In the genomic region with DNA sequence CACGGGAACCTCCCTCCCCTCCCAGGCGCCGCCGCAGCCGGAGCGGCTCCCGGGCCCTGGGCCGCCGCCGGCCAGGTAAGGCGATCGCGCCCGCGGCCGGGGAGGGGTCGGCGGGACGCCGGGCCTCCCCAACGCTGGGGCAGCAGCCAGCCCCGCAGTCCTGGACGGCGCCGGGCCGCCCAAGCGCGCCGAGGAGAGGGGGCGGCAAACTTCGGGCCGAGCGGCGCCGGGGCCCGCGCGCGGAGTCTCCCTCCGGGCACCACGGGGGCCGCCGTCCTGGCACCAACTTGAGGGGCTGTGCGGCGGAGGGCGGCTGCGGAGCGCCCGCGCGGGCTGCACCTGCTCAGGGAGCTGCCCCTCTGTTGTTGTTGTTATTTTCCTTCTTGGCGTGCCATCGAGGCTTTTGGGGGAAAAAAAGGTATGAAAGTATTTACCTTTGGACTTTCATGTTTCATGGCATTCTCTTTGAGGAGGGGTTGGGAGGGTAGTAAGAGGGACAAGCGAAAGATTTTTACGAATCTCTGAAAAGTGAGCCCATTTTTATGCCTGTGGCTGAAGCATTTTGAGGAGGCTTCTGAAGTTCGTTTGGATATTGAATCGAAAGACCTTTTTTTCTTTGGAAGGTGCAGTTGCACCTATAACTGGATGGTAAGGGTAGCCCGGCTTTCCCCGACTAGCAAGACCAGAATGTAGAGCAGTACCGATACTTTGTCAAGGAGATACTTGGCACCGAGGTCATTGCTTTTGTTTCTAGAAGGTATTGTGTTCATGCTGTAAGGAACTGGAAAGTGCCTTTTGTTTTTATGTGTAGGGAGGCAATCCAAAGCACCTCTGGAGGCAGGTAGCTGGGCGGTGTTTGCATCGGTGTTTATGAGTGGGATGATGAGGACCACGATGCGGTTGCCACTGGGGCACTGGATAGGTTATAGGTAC, we compare ENCODE assay signal across 8 cellular contexts. TPM values are rescaled to one million over a fixed set of nuclear protein-coding genes. Genes with fewer than 3 reads are reported as not detected.
A peak's percentile ranks its signal among the peaks of the same experiment; 100 is the strongest.
DNase-seq lines count a peak whose midpoint lies in the region; ATAC-seq, FAIRE-seq and TF ChIP-seq lines count a peak whose summit lies in the region.

A gene with protein sequence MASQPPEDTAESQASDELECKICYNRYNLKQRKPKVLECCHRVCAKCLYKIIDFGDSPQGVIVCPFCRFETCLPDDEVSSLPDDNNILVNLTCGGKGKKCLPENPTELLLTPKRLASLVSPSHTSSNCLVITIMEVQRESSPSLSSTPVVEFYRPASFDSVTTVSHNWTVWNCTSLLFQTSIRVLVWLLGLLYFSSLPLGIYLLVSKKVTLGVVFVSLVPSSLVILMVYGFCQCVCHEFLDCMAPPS (plus strand): TSS at position 4 of the 933 bp plus-strand sequence. CDS start 52,168 bp downstream, outside the sequence.

- H3K9me3 ChIP-seq in A549 = no peaks in the 10 kb centered on the region
- no peaks in the 10 kb centered on the region for H3K9me3 ChIP-seq in HepG2 (ENCODE audit: low read length)
- H3K9me3 ChIP-seq in testis = no peaks in the 10 kb centered on the region

- H3K27ac Mint-ChIP-seq in central memory CD8-positive, alpha-beta T cell (ENCODE audit: low read depth) = no peak within 1 kb of the TSS

- H3K27me3 Mint-ChIP-seq in central memory CD8-positive, alpha-beta T cell = peaks cover 78% of the 10 kb centered on the region

- H3K4me1 ChIP-seq in A549 = 0 out of 3 replicates have a peak, but pooled peaks cover 6% of the 10 kb centered on the region
- peaks cover 14% of the 10 kb centered on the region for H3K4me1 ChIP-seq in HepG2 (ENCODE audit: insufficient read depth, low read length)
- peaks cover 6% of the 10 kb centered on the region for H3K4me1 ChIP-seq in testis

- DNase-seq in A549 (ENCODE audit: low read depth in 1 of 2, low spot score in 1 of 2) (no peak), GM12865 (ENCODE audit: low read depth) (no peak), RPMI7951 (ENCODE audit: low read depth) (no peak), HepG2 (ENCODE audit: low spot score) (no peak), testis (no peak), OCI-M2 (lab: John Stamatoyannopoulos, UW; ENCODE audit: unreplicated experiment) (no peak), RCC 7860 (ENCODE audit: low spot score) (no peak)
- no peak for DNase-seq in central memory CD8-positive, alpha-beta T cell (ENCODE audit: low spot score in 2 of 2)

- no peaks in the 10 kb centered on the region for H4K20me1 ChIP-seq in HepG2 (ENCODE audit: insufficient read depth, low read length)

- WGBS in A549 (ENCODE audit: missing lambda C conversion rate) = 24% methylated on average over 14 of the region's 65 CpGs
- 17% methylated on average over 18 of the region's 65 CpGs for WGBS in HepG2 (ENCODE audit: low lambda C conversion rate)
- WGBS in testis, 2 donors = 4 to 9% methylated on average over 21 to 22 of the region's 65 CpGs

- TF ChIP-seq RAD21 in A549 (conservative IDR thresholded peaks at IDR 0.05 in 1 of 2, IDR thresholded peaks at IDR 0.05 in 1 of 2) (no peak), HepG2 (CRISPR knock-in tag; IDR thresholded peaks at IDR 0.05) (no peak)

- H3K4me3 ChIP-seq in A549 (peak within 1 kb of the TSS; percentile 59), GM12865 (ENCODE audit: low read depth, low read length) (peak within 1 kb of the TSS; percentile 8), HepG2 (replicated peaks in 1 of 3; ENCODE audit: insufficient read depth in 1 of 3, low read depth in 2 of 3, low read length in 3 of 3) (peak within 1 kb of the TSS; percentile 13 to 61 (median 24); a peak in 2 of 6 replicates), testis (peak within 1 kb of the TSS; percentile 43 to 57)

- no peak for TF ChIP-seq EP300 in A549 (IDR thresholded peaks at IDR 0.05)
- TF ChIP-seq EP300 in HepG2 (IDR thresholded peaks at IDR 0.05; ENCODE audit: low read depth in 2 of 2, low read length in 2 of 2) = no peak
- TF ChIP-seq EP300 in HepG2 (CRISPR knock-in tag; IDR thresholded peaks at IDR 0.05; ENCODE audit: borderline replicate concordance) = no peak

- H3K79me2 ChIP-seq in HepG2 (ENCODE audit: insufficient read depth, low read length) = no peaks in the 10 kb centered on the region

- no peaks in the 10 kb centered on the region for H3K36me3 ChIP-seq in HepG2 (replicated peaks in 1 of 2; ENCODE audit: control insufficient read depth in 1 of 2, insufficient read depth in 2 of 2, low read length in 2 of 2)
- no peaks in the 10 kb centered on the region for H3K36me3 ChIP-seq in testis (ENCODE audit: low read depth, missing control alignments)

- BruUV-seq in HepG2 (replicated peaks; lab: Mats Ljungman, UMichigan) = no TSS peak

- peaks cover 4 to 48% of the 10 kb centered on the region in 2 experiments for H3K27me3 ChIP-seq in HepG2 (ENCODE audit: control insufficient read depth in 1 of 2, insufficient read depth in 2 of 2, low read length in 2 of 2)
- no peaks in the 10 kb centered on the region for H3K27me3 ChIP-seq in testis

- peak within 1 kb of the TSS; percentile 74 for H3K4me3 Mint-ChIP-seq in central memory CD8-positive, alpha-beta T cell

- TF ChIP-seq POLR2A in A549 (IDR thresholded peaks at IDR 0.05; ENCODE audit: low read length) (no peak), HepG2 (IDR thresholded peaks at IDR 0.05; ENCODE audit: insufficient read depth in 1 of 2, low read depth in 2 of 2, low read length in 2 of 2) (no peak), testis (IDR thresholded peaks at IDR 0.05) (no peak)

- H3K4me2 ChIP-seq in A549 (peak within 1 kb of the TSS; percentile 81), HepG2 (ENCODE audit: low read depth, low read length) (peak within 1 kb of the TSS; percentile 65)

- peaks cover 16% of the 10 kb centered on the region for H3K4me1 Mint-ChIP-seq in central memory CD8-positive, alpha-beta T cell

- in situ Hi-C loops in HepG2 (cut with HindIII; ENCODE audit: extremely low pct_ligation_motif_present, low pct_unique_long_range_greater_than_20kb) = no loop called here

- TF ChIP-seq CTCF in A549 (IDR thresholded peaks at IDR 0.05) (no peak), GM12865 (IDR thresholded peaks at IDR 0.05; ENCODE audit: insufficient read depth, low read depth, low read length, missing control alignments) (no peak), HepG2 (CRISPR knock-in tag; IDR thresholded peaks at IDR 0.05) (no peak), testis (IDR thresholded peaks at IDR 0.05) (no peak)

- FAIRE-seq in A549 (lab: Jason Lieb, UNC) (no peak), HepG2 (lab: Jason Lieb, UNC) (peak; percentile 4), RCC 7860 (lab: Jason Lieb, UNC) (no peak)

- H3K27ac ChIP-seq in A549 = peak within 1 kb of the TSS; percentile 60 to 86
- H3K27ac ChIP-seq in HepG2 (ENCODE audit: extremely low read length, insufficient read depth, low read length) = no peak within 1 kb of the TSS
- peak within 1 kb of the TSS in 1 of 2 donors; percentile 18 for H3K27ac ChIP-seq in testis

- ATAC-seq in A549 (peak in 1 of 2 experiments; percentile 91; a peak in 2 of 6 replicates), HepG2 (peak; percentile 91)
- peak; percentile 74 for ATAC-seq in central memory CD8-positive, alpha-beta T cell (replicated peaks; ENCODE audit: extremely low read depth, poor library complexity, severe bottlenecking)

- H2AFZ ChIP-seq in HepG2 (ENCODE audit: low read length) = no peak within 1 kb of the TSS

- peaks cover 5% of the 10 kb centered on the region for H3K36me3 Mint-ChIP-seq in central memory CD8-positive, alpha-beta T cell (ENCODE audit: insufficient read depth)

- POLR2A ChIA-PET in A549 (lab: Yijun Ruan, JAX) = interaction anchor here (0.8 kb wide), 1 partner anchor 122 kb away, joined by 3 read pairs; no protein-coding TSS in a partner anchor
- POLR2A ChIA-PET in HepG2 (lab: Yijun Ruan, JAX) = no interaction called here

- CTCF ChIA-PET in A549 (lab: Yijun Ruan, JAX) = interaction anchor here (0.7 to 1.7 kb wide), 5 partner anchors 9 to 130 kb away, joined by 3 to 8 read pairs (median 3); no protein-coding TSS in a partner anchor
- CTCF ChIA-PET in HepG2 (lab: Yijun Ruan, JAX; ENCODE audit: low intra/inter-chr PET ratio, low total read pairs) = no interaction called here

- intact Hi-C loops in HepG2 (cut with micrococcal nuclease; ENCODE audit: unreplicated experiment) (loop anchor here (5.0 kb wide), 1 partner anchor 128 kb away; no protein-coding TSS in a partner anchor), testis (cut with DNase I; ENCODE audit: low total_unique reads) (no loop called here)

- H3K9ac ChIP-seq in HepG2 (ENCODE audit: insufficient read depth, low read depth, low read length) = no peak within 1 kb of the TSS

- H3K9me3 Mint-ChIP-seq in central memory CD8-positive, alpha-beta T cell = no peaks in the 10 kb centered on the region

RNA-seq across cellular contexts. Expression of the gene that starts here (rescaled TPM):
- 1.7 and 2.5 TPM in 2 replicates for polyA plus RNA-seq in A549 (2011; rRNA removed)
- polyA plus RNA-seq in A549 (2012; cell fraction: cytosol; rRNA removed) = 0.53 and 1.00 TPM in 2 replicates
- 0.56 and 1.2 TPM in 2 replicates for polyA plus RNA-seq in A549 (2012; cell fraction: nucleus; rRNA removed)
- polyA plus RNA-seq in A549 (2017; fragmentation: RNase III; extraction: RNeasy Plus Mini Kit Qiagen cat#74134 plus additional on column Dnase treatment) = 4.2 to 4.9 TPM (median 4.4 TPM) in 3 replicates
- 1.8 and 2.8 TPM in 2 replicates for polyA minus RNA-seq in A549 (2011; rRNA and poly(A)+ RNA removed)
- 12.7 and 17.0 TPM in 2 replicates for total RNA-seq in RPMI7951 (2014; rRNA removed; shearing (Covaris generic))
- total RNA-seq in HepG2 (2016; rRNA removed; fragmentation: Illumina TruSeq; extraction: Trizol) = not detected in 2 replicates
- not detected in 2 replicates for total RNA-seq in HepG2 (2016; cell fraction: cytosol; rRNA removed; fragmentation: Illumina TruSeq; extraction: Trizol; ENCODE audit: low read depth)
- total RNA-seq in HepG2 (2016; cell fraction: insoluble cytoplasmic fraction; rRNA removed; fragmentation: Illumina TruSeq; extraction: Trizol) = not detected in 2 replicates
- total RNA-seq in HepG2 (2016; cell fraction: membrane; rRNA removed; fragmentation: Illumina TruSeq; extraction: Trizol) = not detected in 2 replicates
- total RNA-seq in HepG2 (2016; cell fraction: nucleus; rRNA removed; fragmentation: Illumina TruSeq; extraction: Trizol) = not detected in 2 replicates
- polyA plus RNA-seq in HepG2 (2011; rRNA removed) = not detected in 2 replicates
- polyA plus RNA-seq in HepG2 (2011; cell fraction: cytosol; rRNA removed) = 0.04 TPM in 1 of 2 replicates, not detected in the other
- not detected in 2 replicates for polyA plus RNA-seq in HepG2 (2011; cell fraction: nucleus; rRNA removed)
- polyA plus RNA-seq in HepG2 (2012) = not detected in 2 replicates
- not detected in 2 replicates for polyA plus RNA-seq in HepG2 (2016; cell fraction: cytosol; fragmentation: Illumina TruSeq; extraction: Trizol; ENCODE audit: low read depth)
- polyA plus RNA-seq in HepG2 (2016; cell fraction: insoluble cytoplasmic fraction; fragmentation: Illumina TruSeq; extraction: Trizol; ENCODE audit: low read depth) = not detected in 2 replicates
- polyA plus RNA-seq in HepG2 (2016; cell fraction: membrane; fragmentation: Illumina TruSeq; extraction: Trizol; ENCODE audit: low read depth) = not detected in 2 replicates
- polyA plus RNA-seq in HepG2 (2016; cell fraction: nucleus; fragmentation: Illumina TruSeq; extraction: Trizol; ENCODE audit: insufficient read depth, low read depth) = not detected in 2 replicates
- 133 TPM in 1 of 2 replicates, not detected in the other for polyA minus RNA-seq in HepG2 (2011; rRNA and poly(A)+ RNA removed; ENCODE audit: low replicate concordance)
- polyA minus RNA-seq in HepG2 (2011; cell fraction: cytosol; rRNA and poly(A)+ RNA removed) = 0.59 TPM in 1 of 2 replicates, not detected in the other
- polyA minus RNA-seq in HepG2 (2011; cell fraction: nucleus; rRNA and poly(A)+ RNA removed) = 0.26 TPM in 1 of 2 replicates, not detected in the other
- total RNA-seq in testis = 1 to 10 TPM; 5.8 to 7.2 TPM
- 6.8 TPM for polyA plus RNA-seq in testis (ENCODE audit: insufficient read depth, low read depth, low replicate concordance)

Comparison
In these comparisons a context has a peak if more than half of its experiments do, and no peak if none do; other contexts are left out.
1. H3K4me3 ChIP-seq: peak in every context shown above with its lines; median percentile 59 in A549; 50 in testis; 24 in HepG2; 8 in GM12865.